ENCODE assay signal across 9 cellular contexts in the genomic region with DNA sequence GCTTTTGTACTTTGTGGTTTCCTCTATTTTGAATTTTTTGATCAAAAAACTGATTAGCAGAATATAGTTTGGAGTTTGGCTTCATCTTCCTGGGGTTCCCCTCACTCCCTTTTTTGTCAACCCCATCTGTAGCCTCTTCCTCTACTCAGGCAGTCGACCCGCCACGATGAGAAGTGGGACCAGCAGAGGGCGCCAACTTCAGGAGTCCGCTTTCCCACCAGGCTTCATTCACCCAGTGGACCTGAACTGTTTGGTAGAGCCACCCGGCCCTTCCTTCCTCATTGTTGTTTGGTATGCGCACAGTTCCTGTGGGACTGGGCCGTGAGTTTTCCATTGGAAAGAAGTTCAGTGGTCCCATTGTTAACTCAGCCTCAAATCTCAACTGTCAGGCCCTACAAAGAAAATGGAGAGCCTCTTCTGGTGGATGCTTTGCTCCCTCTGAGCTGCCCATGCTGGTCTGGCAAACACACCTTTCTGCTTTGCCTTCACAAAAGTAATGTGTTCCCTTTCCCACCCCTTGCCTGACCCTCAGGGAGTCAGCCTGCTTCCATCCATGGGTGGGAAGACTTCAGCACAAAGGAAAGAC. TPM values are rescaled to one million over a fixed set of nuclear protein-coding genes. Genes with fewer than 3 reads are reported as not detected.
DNase-seq lines count a peak whose midpoint lies in the region; ATAC-seq, FAIRE-seq and TF ChIP-seq lines count a peak whose summit lies in the region.
"Had no signal": no experiment of that assay in that cellular context is flagged by ENCODE, and none has a peak within 500 bp of the region (broad histone marks: within the 10 kb centered on the region; RNA-seq: fewer than 3 reads in every experiment).

No MANE protein-coding gene starts in this region.

- no peak overlapping the region for H3K27ac ChIP-seq in endodermal cell (ENCODE audit: low read depth, low read length)

- H3K36me3 Mint-ChIP-seq in endodermal cell (ENCODE audit: low read depth) (peaks cover 62% of the 10 kb centered on the region), naive B cell (peaks cover 15 to 31% of the 10 kb centered on the region in 2 donors)

- H3K27ac Mint-ChIP-seq in endodermal cell (peak overlapping the region; percentile 16), naive B cell (peak overlapping the region; percentile 40 to 94 (median 69))

- H3K36me3 ChIP-seq in endodermal cell (ENCODE audit: control insufficient read depth, insufficient read depth, low read length), result peaks cover 68% of the 10 kb centered on the region

- FAIRE-seq in RCC 7860 (lab: Jason Lieb, UNC), result no peak
- FAIRE-seq: G401.6 had no signal

- no peak overlapping the region for H3K9ac ChIP-seq in endodermal cell (ENCODE audit: extremely low read depth, low read length, poor library complexity, severe bottlenecking)

- no peaks in the 10 kb centered on the region for H3K27me3 ChIP-seq in endodermal cell (ENCODE audit: control insufficient read depth, insufficient read depth, low read length, poor library complexity, severe bottlenecking)

- H3K4me3 Mint-ChIP-seq in endodermal cell, result no peak overlapping the region
- H3K4me3 Mint-ChIP-seq in naive B cell, result peak overlapping the region in 1 of 8 donors; percentile 22

- H3K4me3 ChIP-seq in endodermal cell (ENCODE audit: low read length), result no peak overlapping the region

- DNase-seq in NCI-H1417 (lab: John Stamatoyannopoulos, UW) (peak in 2 of 3 experiments; percentile 39 to 48), NCI-H1417 treated with DMSO at 0.1 percent for 48 hours (lab: John Stamatoyannopoulos, UW) (no peak), NCI-H2196 treated with DMSO at 0.1 percent for 48 hours (lab: John Stamatoyannopoulos, UW; ENCODE audit: unreplicated experiment) (peak; percentile 8), endodermal cell (peak; percentile 97), naive B cell (peak; percentile 60), RCC 7860 (ENCODE audit: low spot score) (no peak)
- DNase-seq in activated CD8-positive, alpha-beta memory T cell treated with anti-CD3 and anti-CD28 coated beads for 48 hours (ENCODE audit: low read depth in 2 of 3, low spot score in 2 of 3), result peak; percentile 52 to 70 (median 62)
- DNase-seq in stimulated activated CD8-positive, alpha-beta memory T cell treated with anti-CD3 and anti-CD28 coated beads, Interleukin-7, amount 100 ng/mL, for 48 hours (ENCODE audit: extremely low read depth in 1 of 2, low read depth in 1 of 2), result peak; percentile 52 to 70

- H3K4me1 Mint-ChIP-seq in endodermal cell (no peaks in the 10 kb centered on the region), naive B cell (peaks cover 15 to 31% (median 18%) of the 10 kb centered on the region in 3 donors)

- no peaks in the 10 kb centered on the region for H3K4me1 ChIP-seq in endodermal cell (ENCODE audit: control insufficient read depth, insufficient read depth, low read length)

- no peaks in the 10 kb centered on the region for H3K9me3 ChIP-seq in endodermal cell (ENCODE audit: control insufficient read depth, low read length)

- 60 to 75% methylated on average over 4 to 8 of the region's 8 CpGs for WGBS in endodermal cell (ENCODE audit: insufficient coverage in 1 of 2, insufficient read length in 1 of 2), 2 experiments

- ATAC-seq in naive B cell (ENCODE audit: low read depth in 2 of 2), result peak; percentile 92

- no peaks in the 10 kb centered on the region for H3K9me3 Mint-ChIP-seq in endodermal cell
- H3K9me3 Mint-ChIP-seq in naive B cell, result no peaks in the 10 kb centered on the region

- TF ChIP-seq CTCF in endodermal cell (conservative IDR thresholded peaks at IDR 0.05), result peak; percentile 88

- no peaks in the 10 kb centered on the region for H3K27me3 Mint-ChIP-seq in endodermal cell (ENCODE audit: insufficient read depth)
- peaks cover 0 to 4% (median 0%) of the 10 kb centered on the region in 3 donors for H3K27me3 Mint-ChIP-seq in naive B cell

RNA-seq across cellular contexts. Expression of gene TMBIM6, which starts 21.7 kb away (rescaled TPM):
- 100 to 1,000 TPM; 426 to 455 TPM for total RNA-seq in endodermal cell
- polyA plus RNA-seq in endodermal cell (2013, experiment 1 of 2), result 396 TPM
- polyA plus RNA-seq in endodermal cell (2013, experiment 2 of 2), result 348 TPM
- polyA plus RNA-seq in naive B cell (ENCODE audit: low read depth in 6 of 6), result 1,000 to 10,000 TPM in 1 of 6 donors, 100 to 1,000 TPM in 5; 740 to 1,714 (median 822) TPM

RNA-seq across cellular contexts. Expression of gene FMNL3, which starts 55.9 kb away (rescaled TPM):
- 10 to 100 TPM; 22.4 to 23.5 TPM for total RNA-seq in endodermal cell
- 14.2 TPM for polyA plus RNA-seq in endodermal cell (2013, experiment 1 of 2)
- 15.9 TPM for polyA plus RNA-seq in endodermal cell (2013, experiment 2 of 2)
- 10 to 100 TPM in 4 of 6 donors, 1 to 10 TPM in 2; 1.6 to 18.3 (median 15.2) TPM for polyA plus RNA-seq in naive B cell (ENCODE audit: low read depth in 6 of 6)

Comparison
In these comparisons a context has a peak if more than half of its experiments do, and no peak if none do; other contexts are left out.
1. DNase-seq: peak in NCI-H1417 (2 of 3), NCI-H2196 treated with DMSO at 0.1 percent for 48 hours (single experiment), activated CD8-positive, alpha-beta memory T cell treated with anti-CD3 and anti-CD28 coated beads for 48 hours (3 of 3), endodermal cell (single experiment), naive B cell (single experiment) and stimulated activated CD8-positive, alpha-beta memory T cell treated with anti-CD3 and anti-CD28 coated beads, Interleukin-7, amount 100 ng/mL, for 48 hours (2 of 2); none in NCI-H1417 treated with DMSO at 0.1 percent for 48 hours (single experiment) and RCC 7860 (single experiment).